Comparison of ENCODE assay signal across 16 cellular contexts in the genomic region with DNA sequence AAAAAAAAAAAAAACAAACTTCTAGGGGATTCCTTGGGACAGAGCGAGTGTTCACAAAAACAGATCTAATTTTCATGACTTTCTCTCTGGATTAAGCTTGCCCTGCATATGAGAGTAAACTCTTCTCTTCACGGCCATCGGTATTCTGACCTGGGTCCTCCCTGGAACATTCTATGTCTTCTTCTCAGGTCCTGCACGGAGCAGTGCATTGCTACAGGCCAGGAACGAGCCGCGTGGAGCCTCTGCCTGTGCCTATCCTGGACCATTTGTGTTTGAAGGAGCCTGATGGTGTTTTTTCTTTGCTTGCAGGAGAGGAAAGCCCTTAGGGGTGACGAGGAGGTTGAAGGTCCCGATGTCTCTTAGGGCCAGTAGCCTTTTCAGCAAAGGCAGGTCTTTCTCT. TPM values are rescaled to one million over a fixed set of nuclear protein-coding genes. Genes with fewer than 3 reads are reported as not detected.
DNase-seq lines count a peak whose midpoint lies in the region; ATAC-seq and TF ChIP-seq lines count a peak whose summit lies in the region.
"Had no signal": no experiment of that assay in that cellular context is flagged by ENCODE, and none has a peak within 500 bp of the region (broad histone marks: within the 10 kb centered on the region; RNA-seq: fewer than 3 reads in every experiment).

No MANE protein-coding gene starts in this region.

- intact Hi-C loops in left ventricle myocardium inferior (cut with micrococcal nuclease) (no loop called here), Caco-2 (cut with micrococcal nuclease; ENCODE audit: unreplicated experiment) (no loop called here)

- peak overlapping the region; percentile 41 for H3K27ac Mint-ChIP-seq in activated CD4-positive, alpha-beta T cell treated with anti-CD3 and anti-CD28 coated beads, Interleukin-2, amount 10 ng/mL, durations not matched to agents 7 days and 5 days
- H3K27ac Mint-ChIP-seq in endothelial cell (ENCODE audit: unreplicated experiment) (no peak overlapping the region), Caco-2 (ENCODE audit: unreplicated experiment) (no peak overlapping the region)
- peak overlapping the region; percentile 49 for H3K27ac Mint-ChIP-seq in stimulated activated memory B cell treated with anti-CD40 and anti-IgM and Interleukin-4, amounts not matched to agents 10 μg/mL and 1 μg/mL and 100 μg/mL, for 72 hours
- H3K27ac Mint-ChIP-seq: IgD-negative memory B cell had no signal

- H3K4me3 Mint-ChIP-seq in activated CD4-positive, alpha-beta T cell treated with anti-CD3 and anti-CD28 coated beads, Interleukin-2, amount 10 ng/mL, durations not matched to agents 7 days and 5 days: no peak overlapping the region
- peak overlapping the region; percentile 22 for H3K4me3 Mint-ChIP-seq in endothelial cell (ENCODE audit: unreplicated experiment)
- H3K4me3 Mint-ChIP-seq in stimulated activated memory B cell treated with anti-CD40 and anti-IgM and Interleukin-4, amounts not matched to agents 10 μg/mL and 1 μg/mL and 100 μg/mL, for 72 hours: no peak overlapping the region
- H3K4me3 Mint-ChIP-seq in Caco-2 (ENCODE audit: unreplicated experiment): no peak overlapping the region
- H3K4me3 Mint-ChIP-seq: H9, IgD-negative memory B cell had no signal

- BruUV-seq in Caco-2 (replicated peaks; lab: Mats Ljungman, UMichigan): no TSS peak

- DNase-seq in activated CD4-positive, alpha-beta T cell treated with anti-CD3 and anti-CD28 coated beads, Interleukin-2, amount 10 ng/mL, durations not matched to agents 7 days and 5 days: no peak
- DNase-seq in activated CD4-positive, alpha-beta T cell treated with anti-CD3 and anti-CD28 coated beads for 4 hours: no peak
- no peak for DNase-seq in endothelial cell (ENCODE audit: low spot score)
- no peak for DNase-seq in left ventricle myocardium inferior
- no peak for DNase-seq in Caco-2
- DNase-seq: Calu3, DMS 273 treated with DMSO at 0.1 percent for 48 hours, GM23248, H9 had no signal

- H3K27me3 Mint-ChIP-seq in activated CD4-positive, alpha-beta T cell treated with anti-CD3 and anti-CD28 coated beads, Interleukin-2, amount 10 ng/mL, durations not matched to agents 7 days and 5 days: no peaks in the 10 kb centered on the region
- H3K27me3 Mint-ChIP-seq in endothelial cell (ENCODE audit: unreplicated experiment): peaks cover 19% of the 10 kb centered on the region
- no peaks in the 10 kb centered on the region for H3K27me3 Mint-ChIP-seq in stimulated activated memory B cell treated with anti-CD40 and anti-IgM and Interleukin-4, amounts not matched to agents 10 μg/mL and 1 μg/mL and 100 μg/mL, for 72 hours
- no peaks in the 10 kb centered on the region for H3K27me3 Mint-ChIP-seq in Caco-2 (ENCODE audit: insufficient read depth, unreplicated experiment)
- H3K27me3 Mint-ChIP-seq: IgD-negative memory B cell had no signal

- POLR2A ChIA-PET in activated CD4-positive, alpha-beta T cell treated with anti-CD3 and anti-CD28 coated beads, Interleukin-2, amount 10 ng/mL, durations not matched to agents 7 days and 5 days (lab: Charles Lee): no interaction called here
- POLR2A ChIA-PET in Caco-2 (lab: Charles Lee): interaction anchor here (0.6 kb wide), 1 partner anchor 34 kb away, joined by 7 read pairs; no protein-coding TSS in a partner anchor

- no peak overlapping the region for H3K27ac ChIP-seq in left ventricle myocardium inferior (replicated peaks)
- H3K27ac ChIP-seq: 22Rv1, BLaER1, GM23248 had no signal

- H3K4me3 ChIP-seq in left ventricle myocardium inferior (no peak overlapping the region), Caco-2 (ENCODE audit: low read depth, low read length) (no peak overlapping the region)
- H3K4me3 ChIP-seq: BLaER1, GM23248 had no signal

- ATAC-seq in stimulated activated memory B cell treated with anti-CD40 and anti-IgM and Interleukin-4, amounts not matched to agents 10 μg/mL and 1 μg/mL and 100 μg/mL, for 72 hours: no peak
- no peak for ATAC-seq in GM21723 (IDR thresholded peaks at IDR 0.05; ENCODE audit: unreplicated experiment)

- CTCF ChIA-PET in activated CD4-positive, alpha-beta T cell treated with anti-CD3 and anti-CD28 coated beads, Interleukin-2, amount 10 ng/mL, durations not matched to agents 7 days and 5 days (lab: Charles Lee): interaction anchor here (0.5 to 0.8 kb wide), 3 partner anchors 10 to 130 kb away, joined by 3 read pairs; no protein-coding TSS in a partner anchor
- CTCF ChIA-PET in Caco-2 (lab: Charles Lee): no interaction called here

- H3K36me3 ChIP-seq in left ventricle myocardium inferior (no peaks in the 10 kb centered on the region), Caco-2 (ENCODE audit: control insufficient read depth, insufficient read depth, low read length) (no peaks in the 10 kb centered on the region)

- H3K9me3 ChIP-seq in left ventricle myocardium inferior (replicated peaks): no peaks in the 10 kb centered on the region
- H3K9me3 ChIP-seq in Caco-2: no peaks in the 10 kb centered on the region
- H3K9me3 ChIP-seq: BLaER1 had no signal

- no peaks in the 10 kb centered on the region for H3K36me3 Mint-ChIP-seq in activated CD4-positive, alpha-beta T cell treated with anti-CD3 and anti-CD28 coated beads, Interleukin-2, amount 10 ng/mL, durations not matched to agents 7 days and 5 days (ENCODE audit: low read depth)
- H3K36me3 Mint-ChIP-seq in endothelial cell (ENCODE audit: low read depth, unreplicated experiment) (peaks cover 13% of the 10 kb centered on the region), Caco-2 (ENCODE audit: insufficient read depth, unreplicated experiment) (peaks cover 12% of the 10 kb centered on the region)
- H3K36me3 Mint-ChIP-seq in stimulated activated memory B cell treated with anti-CD40 and anti-IgM and Interleukin-4, amounts not matched to agents 10 μg/mL and 1 μg/mL and 100 μg/mL, for 72 hours: peaks cover 15% of the 10 kb centered on the region

- H3K4me1 Mint-ChIP-seq in activated CD4-positive, alpha-beta T cell treated with anti-CD3 and anti-CD28 coated beads, Interleukin-2, amount 10 ng/mL, durations not matched to agents 7 days and 5 days: no peaks in the 10 kb centered on the region
- H3K4me1 Mint-ChIP-seq in endothelial cell (ENCODE audit: unreplicated experiment) (no peaks in the 10 kb centered on the region), Caco-2 (ENCODE audit: low read depth, unreplicated experiment) (no peaks in the 10 kb centered on the region)
- peaks cover 15% of the 10 kb centered on the region for H3K4me1 Mint-ChIP-seq in stimulated activated memory B cell treated with anti-CD40 and anti-IgM and Interleukin-4, amounts not matched to agents 10 μg/mL and 1 μg/mL and 100 μg/mL, for 72 hours

- no peaks in the 10 kb centered on the region for H3K9me3 Mint-ChIP-seq in activated CD4-positive, alpha-beta T cell treated with anti-CD3 and anti-CD28 coated beads, Interleukin-2, amount 10 ng/mL, durations not matched to agents 7 days and 5 days
- H3K9me3 Mint-ChIP-seq in endothelial cell (ENCODE audit: unreplicated experiment): no peaks in the 10 kb centered on the region
- no peaks in the 10 kb centered on the region for H3K9me3 Mint-ChIP-seq in stimulated activated memory B cell treated with anti-CD40 and anti-IgM and Interleukin-4, amounts not matched to agents 10 μg/mL and 1 μg/mL and 100 μg/mL, for 72 hours
- H3K9me3 Mint-ChIP-seq in Caco-2 (ENCODE audit: unreplicated experiment): no peaks in the 10 kb centered on the region
- H3K9me3 Mint-ChIP-seq: H9, IgD-negative memory B cell had no signal

- H3K4me1 ChIP-seq in left ventricle myocardium inferior (no peaks in the 10 kb centered on the region), Caco-2 (no peaks in the 10 kb centered on the region)

- no peaks in the 10 kb centered on the region for H3K27me3 ChIP-seq in left ventricle myocardium inferior (ENCODE audit: low read depth)
- no peaks in the 10 kb centered on the region for H3K27me3 ChIP-seq in Caco-2 (replicated peaks; ENCODE audit: control insufficient read depth, insufficient read depth, low read length)
- H3K27me3 ChIP-seq: BLaER1 had no signal

- TF ChIP-seq CTCF in endothelial cell (IDR thresholded peaks at IDR 0.05; ENCODE audit: unreplicated experiment) (no peak), left ventricle myocardium inferior (IDR thresholded peaks at IDR 0.05; ENCODE audit: borderline replicate concordance) (no peak), Caco-2 (IDR thresholded peaks at IDR 0.05; ENCODE audit: insufficient read depth in 1 of 2, low read depth in 1 of 2, low read length in 1 of 2, severe bottlenecking in 1 of 2, unreplicated experiment in 1 of 2) (no peak)

RNA-seq across cellular contexts. Expression of a gene that starts 1.8 kb away (rescaled TPM):
- not detected for total RNA-seq in activated CD4-positive, alpha-beta T cell treated with anti-CD3 and anti-CD28 coated beads, Interleukin-2, amount 10 ng/mL, durations not matched to agents 7 days and 5 days
- 1.5 TPM for total RNA-seq in endothelial cell (ENCODE audit: unreplicated experiment)
- 0.36 TPM for total RNA-seq in left ventricle myocardium inferior
- total RNA-seq in Caco-2 (2022): 10.9 and 11.0 TPM in 2 replicates
- total RNA-seq: Daoy, GM23248, HT1080 had no signal

RNA-seq across cellular contexts. Expression of a gene that starts 26.7 kb away (rescaled TPM):
- total RNA-seq in activated CD4-positive, alpha-beta T cell treated with anti-CD3 and anti-CD28 coated beads, Interleukin-2, amount 10 ng/mL, durations not matched to agents 7 days and 5 days: not detected
- 6.0 TPM for total RNA-seq in endothelial cell (ENCODE audit: unreplicated experiment)
- total RNA-seq in left ventricle myocardium inferior: 2.3 TPM
- total RNA-seq in Caco-2 (2022): 44.1 and 47.5 TPM in 2 replicates
- total RNA-seq: Daoy, GM23248, HT1080 had no signal

Comparison
In these comparisons a context has a peak if more than half of its experiments do, and no peak if none do; other contexts are left out.
1. H3K27ac Mint-ChIP-seq: peak in activated CD4-positive, alpha-beta T cell treated with anti-CD3 and anti-CD28 coated beads, Interleukin-2, amount 10 ng/mL, durations not matched to agents 7 days and 5 days (single experiment) and stimulated activated memory B cell treated with anti-CD40 and anti-IgM and Interleukin-4, amounts not matched to agents 10 μg/mL and 1 μg/mL and 100 μg/mL, for 72 hours (single experiment); none in endothelial cell (single experiment) and Caco-2 (single experiment).